In genomic region chr3:197030379-197031314, GRCh38 we compare ENCODE assay signal across 8 cellular contexts. TPM values are rescaled to one million over a fixed set of nuclear protein-coding genes. Genes with fewer than 3 reads are reported as not detected.
DNase-seq lines count a peak whose midpoint lies in the region; ATAC-seq and TF ChIP-seq lines count a peak whose summit lies in the region.

No MANE protein-coding gene starts in this region.

- H3K27ac ChIP-seq in foreskin keratinocyte (peak overlapping the region; percentile 76), osteoblast (ENCODE audit: low read depth, low read length) (peak overlapping the region; percentile 78), left lung (no peak overlapping the region)

- no peaks in the 10 kb centered on the region for H3K79me2 ChIP-seq in osteoblast (ENCODE audit: insufficient read depth, low read length)

- intact Hi-C loops in left lung (cut with DNase I) = no loop called here

- no peak overlapping the region for H3K4me2 ChIP-seq in osteoblast (ENCODE audit: insufficient read depth, low read length)

- H3K4me3 ChIP-seq in osteoblast (ENCODE audit: insufficient read depth, low read length) = no peak overlapping the region
- no peak overlapping the region for H3K4me3 ChIP-seq in left lung

- H3K9me3 ChIP-seq in osteoblast (ENCODE audit: low read depth, low read length) (no peaks in the 10 kb centered on the region), left lung (no peaks in the 10 kb centered on the region)

- H3K36me3 ChIP-seq in osteoblast (ENCODE audit: insufficient read depth, low read length) (no peaks in the 10 kb centered on the region), left lung (no peaks in the 10 kb centered on the region)

- DNase-seq in GM03348 (ENCODE audit: low spot score) = peak; percentile 8
- peak; percentile 7 for DNase-seq in RKO (ENCODE audit: low spot score)
- peak in 1 of 2 donors; percentile 24 for DNase-seq in foreskin keratinocyte
- DNase-seq in osteoblast (ENCODE audit: insufficient read length, low spot score, missing footprints) = peak; percentile 88
- DNase-seq in left lung = no peak
- DNase-seq in glomerular visceral epithelial cell (ENCODE audit: extremely low spot score) = no peak
- no peak for DNase-seq in NCI-H2171 treated with DMSO at 0.1 percent for 48 hours (lab: John Stamatoyannopoulos, UW)
- no peak for DNase-seq in KG1 (lab: John Stamatoyannopoulos, UW)

- H2AFZ ChIP-seq in osteoblast (ENCODE audit: low read length) = no peak overlapping the region

- TF ChIP-seq CTCF in foreskin keratinocyte (conservative IDR thresholded peaks at IDR 0.05) = no peak
- TF ChIP-seq CTCF in osteoblast (IDR thresholded peaks at IDR 0.05; ENCODE audit: extremely low read depth, low read depth, low read length) = no peak
- no peak for TF ChIP-seq CTCF in left lung (IDR thresholded peaks at IDR 0.05)

- ATAC-seq in foreskin keratinocyte = no peak
- no peak for ATAC-seq in left lung

- H4K20me1 ChIP-seq in osteoblast (ENCODE audit: insufficient read depth, low read length) = no peaks in the 10 kb centered on the region

- H3K27me3 ChIP-seq in foreskin keratinocyte (no peaks in the 10 kb centered on the region), osteoblast (ENCODE audit: insufficient read depth, low read length) (no peaks in the 10 kb centered on the region), left lung (peaks cover 0 to 38% of the 10 kb centered on the region in 2 donors)

- H3K4me1 ChIP-seq in foreskin keratinocyte = peaks cover 5% of the 10 kb centered on the region
- H3K4me1 ChIP-seq in osteoblast (ENCODE audit: insufficient read depth, low read length) = peaks cover 25% of the 10 kb centered on the region
- H3K4me1 ChIP-seq in left lung = peaks cover 8 to 36% of the 10 kb centered on the region in 2 donors

RNA-seq across cellular contexts. Expression of gene MELTF, which starts 1.0 kb away (rescaled TPM):
- total RNA-seq in foreskin keratinocyte = 11.3 and 12.9 TPM in 2 replicates
- 10.1 and 10.5 TPM in 2 replicates for polyA plus RNA-seq in foreskin keratinocyte
- 2.4 and 5.1 TPM in 2 replicates for total RNA-seq in osteoblast
- 1 to 10 TPM; 5.2 to 8.4 TPM for total RNA-seq in left lung

Comparison
In these comparisons a context has a peak if more than half of its experiments do, and no peak if none do; other contexts are left out.
1. DNase-seq: peak in GM03348 (single experiment), RKO (single experiment) and osteoblast (single experiment); none in left lung (0 of 2), glomerular visceral epithelial cell (single experiment), NCI-H2171 treated with DMSO at 0.1 percent for 48 hours (single experiment) and KG1 (single experiment).
2. H3K27ac ChIP-seq: peak in foreskin keratinocyte (single experiment) and osteoblast (single experiment); none in left lung (0 of 2).